Comparison of ENCODE assay signal across 25 cellular contexts in the genomic region with DNA sequence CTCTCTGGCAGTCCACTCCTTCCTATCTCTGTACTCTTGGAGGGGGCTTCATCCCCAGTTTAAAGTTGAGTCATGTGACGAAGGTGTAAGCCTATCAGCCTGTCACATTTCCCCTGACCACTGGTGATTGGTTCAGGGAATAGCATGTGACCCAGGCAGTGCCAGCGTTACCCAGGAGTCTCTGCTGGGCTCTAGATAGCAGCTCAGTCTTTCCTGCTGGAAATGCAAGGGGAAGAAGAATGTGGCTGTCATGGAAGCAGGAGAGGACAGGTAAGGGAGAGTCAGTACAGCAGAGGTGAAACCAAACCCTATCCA.
"Had no signal": no experiment of that assay in that cellular context is flagged by ENCODE, and none has a peak within 500 bp of the region (broad histone marks: within the 10 kb centered on the region; RNA-seq: fewer than 3 reads in every experiment).

No MANE protein-coding gene starts in this region.

- H3K27ac ChIP-seq: left lung, lower lobe of right lung, parathyroid adenoma, psoas muscle, skin epidermis, suprapubic skin, thoracic aorta, tibial artery, uterus had no signal

- ATAC-seq: left colon; left lung; lower lobe of right lung; naive thymus-derived CD8-positive, alpha-beta T cell; psoas muscle; sciatic nerve; stimulated activated effector memory CD8-positive, alpha-beta T cell treated with anti-CD3 and anti-CD28 coated beads, Interleukin-12 subunit alpha, Interleukin-12 subunit beta, amount 100 ng/mL, for 72 hours had no signal

- H3K79me2 ChIP-seq: parathyroid adenoma had no signal

- DNase-seq: hypothalamus; immature natural killer cell; kidney; left colon; left lung; lower lobe of right lung; mammary epithelial cell; mesenchymal stem cell; naive thymus-derived CD8-positive, alpha-beta T cell; nucleus accumbens; psoas muscle; stimulated activated CD4-positive, alpha-beta T cell treated with anti-CD3 and anti-CD28 coated beads, Interleukin-12 subunit alpha, Interleukin-12 subunit beta, amount 100 ng/mL, for 4 hours; stimulated activated CD4-positive, alpha-beta T cell treated with anti-CD3 and anti-CD28 coated beads, Interleukin-15, amount 100 ng/mL, for 24 hours; stimulated activated CD4-positive, alpha-beta T cell treated with anti-CD3 and anti-CD28 coated beads, Interleukin-2, amount 100 ng/mL, for 24 hours; stimulated activated CD4-positive, alpha-beta T cell treated with anti-CD3 and anti-CD28 coated beads, Interleukin-4, amount 100 ng/mL, for 24 hours; stimulated activated naive CD4-positive, alpha-beta T cell; tibial artery; uterus had no signal

- H3K36me3 ChIP-seq: left lung, lower lobe of right lung, suprapubic skin, thoracic aorta, tibial artery, uterus had no signal

- H3K9ac ChIP-seq: parathyroid adenoma had no signal

- H3K27me3 ChIP-seq: left lung, suprapubic skin, tibial artery, uterus had no signal

- H3K4me1 ChIP-seq: left lung, lower lobe of right lung, parathyroid adenoma, psoas muscle, uterus had no signal

- H2AFZ ChIP-seq: parathyroid adenoma had no signal

- H3K4me3 ChIP-seq: left lung, lower lobe of right lung, psoas muscle, skin epidermis, suprapubic skin, thoracic aorta, tibial artery, uterus had no signal

- H3K9me3 ChIP-seq: left lung, lower lobe of right lung, psoas muscle, suprapubic skin, thoracic aorta, tibial artery, uterus had no signal

- FAIRE-seq: islet of Langerhans, kidney had no signal
